Comparison of ENCODE assay signal across 2 cellular contexts in genomic region chr2:54966165-54966819, GRCh38.
TF ChIP-seq lines count a peak whose summit lies in the region.

No MANE protein-coding gene starts in this region.

TF ChIP-seq in SK-N-SH treated with all-trans-retinoic acid at 6 μM for 48 hours, 23 proteins besides CTCF, POLR2A, EP300 and RAD21 (continued from another document):
- TF ChIP-seq CSRNP3 (CRISPR knock-in tag; IDR thresholded peaks at IDR 0.05): no peak
- TF ChIP-seq RARB (CRISPR knock-in tag; IDR thresholded peaks at IDR 0.05): no peak
- no peak for TF ChIP-seq TSHZ2 (CRISPR knock-in tag; IDR thresholded peaks at IDR 0.05)
- TF ChIP-seq TCF4 (CRISPR knock-in tag; IDR thresholded peaks at IDR 0.05; ENCODE audit: borderline replicate concordance): no peak
- TF ChIP-seq PPARA (CRISPR knock-in tag; IDR thresholded peaks at IDR 0.05; ENCODE audit: borderline replicate concordance): no peak
- TF ChIP-seq ARNTL (CRISPR knock-in tag; IDR thresholded peaks at IDR 0.05; ENCODE audit: borderline replicate concordance, low read depth): no peak
- no peak for TF ChIP-seq GLIS3 (CRISPR knock-in tag; IDR thresholded peaks at IDR 0.05)
- no peak for TF ChIP-seq ZNF8 (CRISPR knock-in tag; IDR thresholded peaks at IDR 0.05)
- TF ChIP-seq, protein P1, sequence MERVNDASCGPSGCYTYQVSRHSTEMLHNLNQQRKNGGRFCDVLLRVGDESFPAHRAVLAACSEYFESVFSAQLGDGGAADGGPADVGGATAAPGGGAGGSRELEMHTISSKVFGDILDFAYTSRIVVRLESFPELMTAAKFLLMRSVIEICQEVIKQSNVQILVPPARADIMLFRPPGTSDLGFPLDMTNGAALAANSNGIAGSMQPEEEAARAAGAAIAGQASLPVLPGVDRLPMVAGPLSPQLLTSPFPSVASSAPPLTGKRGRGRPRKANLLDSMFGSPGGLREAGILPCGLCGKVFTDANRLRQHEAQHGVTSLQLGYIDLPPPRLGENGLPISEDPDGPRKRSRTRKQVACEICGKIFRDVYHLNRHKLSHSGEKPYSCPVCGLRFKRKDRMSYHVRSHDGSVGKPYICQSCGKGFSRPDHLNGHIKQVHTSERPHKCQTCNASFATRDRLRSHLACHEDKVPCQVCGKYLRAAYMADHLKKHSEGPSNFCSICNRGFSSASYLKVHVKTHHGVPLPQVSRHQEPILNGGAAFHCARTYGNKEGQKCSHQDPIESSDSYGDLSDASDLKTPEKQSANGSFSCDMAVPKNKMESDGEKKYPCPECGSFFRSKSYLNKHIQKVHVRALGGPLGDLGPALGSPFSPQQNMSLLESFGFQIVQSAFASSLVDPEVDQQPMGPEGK (CRISPR knock-in tag; IDR thresholded peaks at IDR 0.05; ENCODE audit: borderline replicate concordance): no peak

TF ChIP-seq in SK-N-SH, 30 proteins besides CTCF, POLR2A, EP300 and RAD21 (continued from another document):
- TF ChIP-seq USF2 (IDR thresholded peaks at IDR 0.05; ENCODE audit: borderline replicate concordance, low read depth, low read length): no peak
- no peak; the same call in none of the 2 replicates for TF ChIP-seq POLR2AphosphoS5 (IDR thresholded peaks at IDR 0.05; ENCODE audit: low read depth, low read length)
- TF ChIP-seq RFX5 (IDR thresholded peaks at IDR 0.05; ENCODE audit: low read length): no peak
- TF ChIP-seq SMC3 (IDR thresholded peaks at IDR 0.05; ENCODE audit: low read depth, low read length): no peak
- no peak for TF ChIP-seq NRF1 (IDR thresholded peaks at IDR 0.05; ENCODE audit: low read depth, low read length)
- TF ChIP-seq MXI1 (IDR thresholded peaks at IDR 0.05; ENCODE audit: low read depth, low read length): no peak
- TF ChIP-seq TAF1 (IDR thresholded peaks at IDR 0.05; ENCODE audit: borderline replicate concordance, low read depth, low read length): no peak
